Comparison of ENCODE assay signal across 9 cellular contexts in genomic region chr21:33931799-33932390, GRCh38. TPM values are rescaled to one million over a fixed set of nuclear protein-coding genes. Genes with fewer than 3 reads are reported as not detected.
A peak's percentile ranks its signal among the peaks of the same experiment; 100 is the strongest.
DNase-seq lines count a peak whose midpoint lies in the region; ATAC-seq, FAIRE-seq and TF ChIP-seq lines count a peak whose summit lies in the region.
"Had no signal": no experiment of that assay in that cellular context is flagged by ENCODE, and none has a peak within 500 bp of the region (broad histone marks: within the 10 kb centered on the region; RNA-seq: fewer than 3 reads in every experiment).

No MANE protein-coding gene starts in this region.

- H3K4me3 ChIP-seq in AG04449 (ENCODE audit: low read depth, low read length) (peak overlapping the region; percentile 20; the same call in 1 of the 2 replicates), adrenal gland (peak overlapping the region in 2 of 4 donors; percentile 20 to 22), thyroid gland (replicated peaks in 1 of 3) (peak overlapping the region in 1 of 3 donors; percentile 19)

- intact Hi-C loops in adrenal gland (cut with DNase I) (no loop called here), left colon (cut with DNase I, micrococcal nuclease) (no loop called here), thyroid gland (cut with DNase I) (no loop called here)

- no peaks in the 10 kb centered on the region for H3K9me3 ChIP-seq in adrenal gland (replicated peaks in 1 of 3)
- H3K9me3 ChIP-seq in thyroid gland = no peaks in the 10 kb centered on the region

- POLR2A ChIA-PET in AG04449 (lab: Yijun Ruan, JAX) = no interaction called here

- FAIRE-seq in HTR-8/SVneo (lab: Jason Lieb, UNC) = no peak
- FAIRE-seq: GM18507 had no signal

- H3K27ac ChIP-seq in adrenal gland (peak overlapping the region in 3 of 5 donors; percentile 21 to 41 (median 39)), thyroid gland (peak overlapping the region in 2 of 3 donors; percentile 15 to 26)

- WGBS in adrenal gland, 4 donors = 37 to 42% (median 39%) methylated on average over 10 of the region's 10 CpGs
- WGBS in thyroid gland, 2 donors = 53 to 72% methylated on average over 10 of the region's 10 CpGs

- ATAC-seq in left colon (peak; percentile 79), HG03354 (IDR thresholded peaks at IDR 0.05; ENCODE audit: poor library complexity, severe bottlenecking, unreplicated experiment) (no peak)

- TF ChIP-seq CTCF in AG04449 (IDR thresholded peaks at IDR 0.05; ENCODE audit: insufficient read depth, low read length, missing control alignments) = no peak
- peak in 2 of 6 experiments; percentile 13 to 16 for TF ChIP-seq CTCF in adrenal gland (IDR thresholded peaks at IDR 0.05)
- no peak for TF ChIP-seq CTCF in thyroid gland (IDR thresholded peaks at IDR 0.05)

- peaks cover 6 to 9% of the 10 kb centered on the region in 2 donors for H3K4me1 ChIP-seq in adrenal gland (replicated peaks in 1 of 2)
- peaks cover 19 to 23% of the 10 kb centered on the region in 2 donors for H3K4me1 ChIP-seq in thyroid gland

- H3K27me3 ChIP-seq in adrenal gland (no peaks in the 10 kb centered on the region), thyroid gland (no peaks in the 10 kb centered on the region)

- H3K4me1 Mint-ChIP-seq in IgD-negative memory B cell = peaks cover 10 to 14% (median 12%) of the 10 kb centered on the region in 3 donors

- no peaks in the 10 kb centered on the region for H3K9me3 Mint-ChIP-seq in IgD-negative memory B cell

- DNase-seq in AG04449 (ENCODE audit: low read depth, low spot score) (no peak), adrenal gland (peak in 1 of 7 donors; percentile 29), left colon (no peak), thyroid gland (no peak), NCI-H510A treated with DMSO at 0.1 percent for 48 hours (lab: John Stamatoyannopoulos, UW) (no peak), HTR-8/SVneo (ENCODE audit: insufficient read length, low spot score) (no peak)

- H3K27ac Mint-ChIP-seq in IgD-negative memory B cell = peak overlapping the region; percentile 57 to 93 (median 91)

- no peak for TF ChIP-seq POLR2A in adrenal gland (IDR thresholded peaks at IDR 0.05)
- no peak for TF ChIP-seq POLR2A in thyroid gland (IDR thresholded peaks at IDR 0.05)

- no peaks in the 10 kb centered on the region for H3K36me3 ChIP-seq in adrenal gland (replicated peaks in 1 of 2)
- no peaks in the 10 kb centered on the region for H3K36me3 ChIP-seq in thyroid gland

- no peaks in the 10 kb centered on the region for H3K27me3 Mint-ChIP-seq in IgD-negative memory B cell

- peak overlapping the region; percentile 76 to 95 (median 91) for H3K4me3 Mint-ChIP-seq in IgD-negative memory B cell

- CTCF ChIA-PET in AG04449 (lab: Yijun Ruan, JAX) = interaction anchor here (0.8 to 3.3 kb wide), 3 partner anchors 8 to 419 kb away, joined by 3 to 30 read pairs (median 5); no protein-coding TSS in a partner anchor

- peaks cover 1% of the 10 kb centered on the region for H3K36me3 Mint-ChIP-seq in IgD-negative memory B cell

RNA-seq across cellular contexts. Expression of gene ATP5PO, which starts 16.3 kb away (rescaled TPM):
- polyA plus RNA-seq in IgD-negative memory B cell (342 TPM), adrenal gland (100 to 1,000 TPM; 156 to 256 (median 235) TPM)
- total RNA-seq in adrenal gland (100 to 1,000 TPM in 7 of 8 donors, 10 to 100 TPM in 1; 78.6 to 299 (median 180) TPM), left colon (100 to 1,000 TPM; 262 to 348 TPM), thyroid gland (100 to 1,000 TPM; 201 to 300 (median 256) TPM)
